9 cellular contexts compared by ENCODE assay signal in genomic region chr17:3043737-3044365, GRCh38. TPM values are rescaled to one million over a fixed set of nuclear protein-coding genes. Genes with fewer than 3 reads are reported as not detected.
DNase-seq lines count a peak whose midpoint lies in the region; ATAC-seq and TF ChIP-seq lines count a peak whose summit lies in the region.
"Had no signal": no experiment of that assay in that cellular context is flagged by ENCODE, and none has a peak within 500 bp of the region (broad histone marks: within the 10 kb centered on the region; RNA-seq: fewer than 3 reads in every experiment).

No MANE protein-coding gene starts in this region.

- TF ChIP-seq POLR2A in tibial nerve (IDR thresholded peaks at IDR 0.05) = no peak

- H3K27ac ChIP-seq in WERI-Rb-1 = no peak overlapping the region
- no peak overlapping the region for H3K27ac ChIP-seq in tibial nerve
- no peak overlapping the region for H3K27ac ChIP-seq in effector memory CD4-positive, alpha-beta T cell (ENCODE audit: insufficient read depth, low read length, poor library complexity, severe bottlenecking)

- DNase-seq in NCI-H2196 (lab: John Stamatoyannopoulos, UW; ENCODE audit: unreplicated experiment) = peak; percentile 1
- no peak for DNase-seq in NCI-H2196 treated with DMSO at 0.1 percent for 48 hours (lab: John Stamatoyannopoulos, UW; ENCODE audit: unreplicated experiment)
- peak; percentile 26 for DNase-seq in HEK293T (ENCODE audit: extremely low spot score)
- DNase-seq in WERI-Rb-1 = peak; percentile 41
- DNase-seq in left lobe of liver (ENCODE audit: low spot score) = peak; percentile 36
- DNase-seq in tibial nerve (ENCODE audit: low spot score in 2 of 2) = no peak
- DNase-seq in effector memory CD4-positive, alpha-beta T cell = no peak
- DNase-seq: NCI-H1436 had no signal

- H3K9me3 ChIP-seq in WERI-Rb-1 (ENCODE audit: severe bottlenecking) (peaks cover 11% of the 10 kb centered on the region), tibial nerve (peaks cover 0 to 17% (median 0%) of the 10 kb centered on the region in 4 donors)
- H3K9me3 ChIP-seq in effector memory CD4-positive, alpha-beta T cell (ENCODE audit: control insufficient read depth, low read length) = peaks cover 10% of the 10 kb centered on the region

- CTCF ChIA-PET in HEK293T (lab: Yijun Ruan, JAX) = interaction anchor here (0.7 kb wide), 1 partner anchor 274 kb away, joined by 4 read pairs; no protein-coding TSS in a partner anchor

- peak; percentile 46 for TF ChIP-seq CTCF in WERI-Rb-1 (IDR thresholded peaks at IDR 0.05; ENCODE audit: low read depth, low read length)
- TF ChIP-seq CTCF in tibial nerve (IDR thresholded peaks at IDR 0.05) = no peak

- ATAC-seq in left lobe of liver (no peak), GM21723 (IDR thresholded peaks at IDR 0.05; ENCODE audit: unreplicated experiment) (no peak)

- H3K27me3 ChIP-seq in WERI-Rb-1 (ENCODE audit: insufficient read depth, low read depth, severe bottlenecking) (no peaks in the 10 kb centered on the region), tibial nerve (no peaks in the 10 kb centered on the region)
- peaks cover 5% of the 10 kb centered on the region for H3K27me3 ChIP-seq in effector memory CD4-positive, alpha-beta T cell (replicated peaks; ENCODE audit: control insufficient read depth, insufficient read depth, low read length, poor library complexity, severe bottlenecking)

- H3K36me3 ChIP-seq in WERI-Rb-1 = no peaks in the 10 kb centered on the region
- no peaks in the 10 kb centered on the region for H3K36me3 ChIP-seq in tibial nerve
- H3K36me3 ChIP-seq in effector memory CD4-positive, alpha-beta T cell (ENCODE audit: control insufficient read depth, insufficient read depth, low read length) = no peaks in the 10 kb centered on the region

- 65 to 67% methylated on average over 11 of the region's 11 CpGs for WGBS in tibial nerve, 2 donors

- no peak for TF ChIP-seq EP300 in tibial nerve (IDR thresholded peaks at IDR 0.05)

- peaks cover 0 to 5% (median 0%) of the 10 kb centered on the region in 4 donors for H3K4me1 ChIP-seq in tibial nerve
- H3K4me1 ChIP-seq in effector memory CD4-positive, alpha-beta T cell (ENCODE audit: control insufficient read depth, insufficient read depth, low read length, poor library complexity, severe bottlenecking) = no peaks in the 10 kb centered on the region

- H3K4me3 ChIP-seq in WERI-Rb-1 (ENCODE audit: low read depth, low read length) (no peak overlapping the region), tibial nerve (no peak overlapping the region)
- no peak overlapping the region for H3K4me3 ChIP-seq in effector memory CD4-positive, alpha-beta T cell (ENCODE audit: insufficient read depth, low read depth, low read length, poor library complexity, severe bottlenecking)

- POLR2A ChIA-PET in HEK293T (lab: Yijun Ruan, JAX) = no interaction called here

TF ChIP-seq in HEK293T, 16 proteins besides CTCF, POLR2A, EP300 and RAD21:
- no peak for TF ChIP-seq FOXM1 (IDR thresholded peaks at IDR 0.05; ENCODE audit: borderline replicate concordance)
- no peak for TF ChIP-seq ZNF384 (IDR thresholded peaks at IDR 0.05)
- no peak for TF ChIP-seq FOXK2 (IDR thresholded peaks at IDR 0.05)
- no peak for TF ChIP-seq SP1 (IDR thresholded peaks at IDR 0.05)
- no peak for TF ChIP-seq ELF4 (IDR thresholded peaks at IDR 0.05)
- TF ChIP-seq LEF1 (IDR thresholded peaks at IDR 0.05; ENCODE audit: borderline replicate concordance) = no peak
- no peak for TF ChIP-seq TARDBP (IDR thresholded peaks at IDR 0.05)

RNA-seq across cellular contexts. Expression of gene OR1D5, which starts 19.6 kb away (rescaled TPM):
- not detected for total RNA-seq in left lobe of liver
- total RNA-seq in tibial nerve = not detected

Comparison
In these comparisons a context has a peak if more than half of its experiments do, and no peak if none do; other contexts are left out.
1. DNase-seq: peak in NCI-H2196 (single experiment), HEK293T (single experiment), WERI-Rb-1 (single experiment) and left lobe of liver (single experiment); none in NCI-H2196 treated with DMSO at 0.1 percent for 48 hours (single experiment), tibial nerve (0 of 2) and effector memory CD4-positive, alpha-beta T cell (0 of 3).